Comparison of ENCODE assay signal across 13 cellular contexts in the genomic region with DNA sequence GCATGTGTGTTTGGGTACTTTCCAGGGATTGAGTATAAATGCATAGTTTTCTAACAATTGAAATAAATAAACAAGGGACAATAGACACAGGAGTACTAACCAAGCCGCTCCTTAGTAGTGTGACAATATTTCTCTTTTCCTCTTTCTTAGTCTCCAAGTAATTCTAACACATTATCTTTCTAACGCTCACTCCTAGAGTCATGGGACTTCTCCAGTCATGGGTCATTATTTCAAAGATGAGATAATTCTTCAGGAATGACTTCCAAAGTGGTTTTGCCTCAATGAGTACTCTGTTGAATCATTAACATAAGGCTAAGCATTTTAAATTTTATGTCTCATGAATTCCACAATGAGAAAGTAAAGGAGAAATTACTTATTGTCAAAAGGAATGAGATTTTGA.
DNase-seq lines count a peak whose midpoint lies in the region; ATAC-seq and TF ChIP-seq lines count a peak whose summit lies in the region.
"Had no signal": no experiment of that assay in that cellular context is flagged by ENCODE, and none has a peak within 500 bp of the region (broad histone marks: within the 10 kb centered on the region; RNA-seq: fewer than 3 reads in every experiment).

No MANE protein-coding gene starts in this region.

- DNase-seq in AG09319 (ENCODE audit: extremely low read depth, low read depth), result peak; percentile 5
- DNase-seq in M059J (ENCODE audit: low read depth), result peak; percentile 84
- peak; percentile 90 for DNase-seq in dedifferentiated amniotic fluid mesenchymal stem cell (ENCODE audit: extremely low spot score)
- no peak for DNase-seq in activated gamma-delta T cell treated with Interleukin-2 at 50 U/mL for 16 hours
- no peak for DNase-seq in activated gamma-delta T cell (lab: John Stamatoyannopoulos, UW)
- no peak for DNase-seq in activated CD4-positive, alpha-beta T cell treated with anti-CD3 and anti-CD28 coated beads for 1 hour
- no peak for DNase-seq in stimulated activated effector memory CD8-positive, alpha-beta T cell treated with anti-CD3 and anti-CD28 coated beads, Interleukin-12 subunit alpha, Interleukin-12 subunit beta, amount 100 ng/mL, for 72 hours (ENCODE audit: low spot score in 2 of 2)
- DNase-seq: activated T-cell treated with anti-CD3 and anti-CD28 coated beads, Interleukin-2, amount 50 U/mL, for 48 hours; NCI-H2081; stimulated activated CD4-positive, alpha-beta T cell treated with anti-CD3 and anti-CD28 coated beads, Interleukin-2, amount 100 ng/mL, for 24 hours had no signal

- peaks cover 22% of the 10 kb centered on the region for H3K4me1 ChIP-seq in mesodermal cell (ENCODE audit: control insufficient read depth, insufficient read depth, low read length, poor library complexity, severe bottlenecking)
- H3K4me1 ChIP-seq: vagina had no signal

- H3K4me3 ChIP-seq in mesodermal cell (ENCODE audit: extremely low read depth, insufficient read depth, low read length, poor library complexity, severe bottlenecking), result no peak overlapping the region
- H3K4me3 ChIP-seq: vagina had no signal

- H3K4me3 Mint-ChIP-seq in stimulated activated effector memory CD8-positive, alpha-beta T cell treated with anti-CD3 and anti-CD28 coated beads, Interleukin-12 subunit alpha, Interleukin-12 subunit beta, amount 100 ng/mL, for 72 hours, result no peak overlapping the region

- H3K9me3 ChIP-seq in mesodermal cell (ENCODE audit: control insufficient read depth, low read length), result no peaks in the 10 kb centered on the region
- H3K9me3 ChIP-seq: vagina had no signal

- H3K4me1 Mint-ChIP-seq in stimulated activated effector memory CD8-positive, alpha-beta T cell treated with anti-CD3 and anti-CD28 coated beads, Interleukin-12 subunit alpha, Interleukin-12 subunit beta, amount 100 ng/mL, for 72 hours, result no peaks in the 10 kb centered on the region

- no peaks in the 10 kb centered on the region for H3K36me3 ChIP-seq in mesodermal cell (ENCODE audit: control insufficient read depth, insufficient read depth, low read length)
- H3K36me3 ChIP-seq: vagina had no signal

- no peak for ATAC-seq in stimulated activated effector memory CD8-positive, alpha-beta T cell treated with anti-CD3 and anti-CD28 coated beads, Interleukin-12 subunit alpha, Interleukin-12 subunit beta, amount 100 ng/mL, for 72 hours

- H3K27ac Mint-ChIP-seq in stimulated activated effector memory CD8-positive, alpha-beta T cell treated with anti-CD3 and anti-CD28 coated beads, Interleukin-12 subunit alpha, Interleukin-12 subunit beta, amount 100 ng/mL, for 72 hours, result no peak overlapping the region

- H3K9me3 Mint-ChIP-seq in stimulated activated effector memory CD8-positive, alpha-beta T cell treated with anti-CD3 and anti-CD28 coated beads, Interleukin-12 subunit alpha, Interleukin-12 subunit beta, amount 100 ng/mL, for 72 hours, result peaks cover 12% of the 10 kb centered on the region

- no peaks in the 10 kb centered on the region for H3K36me3 Mint-ChIP-seq in stimulated activated effector memory CD8-positive, alpha-beta T cell treated with anti-CD3 and anti-CD28 coated beads, Interleukin-12 subunit alpha, Interleukin-12 subunit beta, amount 100 ng/mL, for 72 hours

- WGBS in mesodermal cell (ENCODE audit: insufficient coverage in 2 of 2), 2 experiments, result 100% methylated on average over 1 of the region's 2 CpGs; no CpG with 5 or more reads in 1 of the 2 experiments

- H3K27ac ChIP-seq in mesodermal cell (ENCODE audit: low read depth, low read length, severe bottlenecking), result peak overlapping the region; percentile 4
- H3K27ac ChIP-seq: C4-2B, vagina had no signal

- no peak for TF ChIP-seq CTCF in AG09319 (IDR thresholded peaks at IDR 0.05; ENCODE audit: low read depth, low read length)

Comparison
In these comparisons a context has a peak if more than half of its experiments do, and no peak if none do; other contexts are left out.
1. DNase-seq: peak in AG09319 (single experiment), M059J (single experiment) and dedifferentiated amniotic fluid mesenchymal stem cell (single experiment); none in activated gamma-delta T cell treated with Interleukin-2 at 50 U/mL for 16 hours (single experiment), activated gamma-delta T cell (single experiment), activated CD4-positive, alpha-beta T cell treated with anti-CD3 and anti-CD28 coated beads for 1 hour (single experiment) and stimulated activated effector memory CD8-positive, alpha-beta T cell treated with anti-CD3 and anti-CD28 coated beads, Interleukin-12 subunit alpha, Interleukin-12 subunit beta, amount 100 ng/mL, for 72 hours (0 of 2).